In the genomic region with DNA sequence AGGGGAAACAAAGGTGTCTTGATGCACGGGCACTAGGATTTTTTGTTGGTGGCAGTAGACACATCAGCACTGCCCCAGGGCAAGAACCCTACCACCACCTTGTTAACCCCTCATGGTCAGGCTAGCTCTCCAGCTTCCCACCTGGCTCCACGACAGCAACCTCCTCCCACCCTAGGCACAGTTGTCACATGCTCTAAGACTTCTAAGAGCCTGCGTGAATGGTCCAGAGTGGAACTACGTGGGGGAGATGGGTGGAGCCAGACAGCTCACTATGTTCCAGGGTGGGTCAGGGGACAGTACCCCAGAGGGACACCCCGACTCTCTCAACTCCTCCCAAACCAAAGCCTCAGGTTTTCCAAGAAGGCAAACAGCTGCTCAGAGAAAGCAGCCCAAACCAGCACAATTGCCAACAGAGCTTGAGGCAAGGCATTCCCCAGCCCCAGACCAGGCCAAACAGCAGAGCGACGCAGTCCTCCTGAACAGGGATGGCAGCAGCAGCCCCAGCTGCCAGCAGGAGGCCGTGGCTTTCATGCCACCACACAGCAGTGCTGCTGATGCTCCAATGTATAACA, we compare ENCODE assay signal across 26 cellular contexts.
DNase-seq lines count a peak whose midpoint lies in the region; ATAC-seq and TF ChIP-seq lines count a peak whose summit lies in the region.
"Had no signal": no experiment of that assay in that cellular context is flagged by ENCODE, and none has a peak within 500 bp of the region (broad histone marks: within the 10 kb centered on the region; RNA-seq: fewer than 3 reads in every experiment).

No MANE protein-coding gene starts in this region.

- H2AK5ac ChIP-seq in H9 (ENCODE audit: insufficient read length, low read length): no peak overlapping the region

- no peak overlapping the region for H3K27ac Mint-ChIP-seq in MCF 10A (ENCODE audit: low read depth, unreplicated experiment)
- H3K27ac Mint-ChIP-seq in H9: no peak overlapping the region
- H3K27ac Mint-ChIP-seq: CD4-positive, alpha-beta memory T cell; IgD-negative memory B cell had no signal

- DNase-seq in breast epithelium (ENCODE audit: low spot score in 2 of 2) (peak in 1 of 2 donors; percentile 43), MCF 10A (ENCODE audit: unreplicated experiment) (no peak), H9 (peak; percentile 24), foreskin keratinocyte (no peak), testis (peak; percentile 32), AG08396 (ENCODE audit: low spot score) (no peak), H4 (ENCODE audit: low spot score) (no peak)
- DNase-seq: AML-193; C1 segment of cervical spinal cord; CD4-positive, alpha-beta memory T cell; COR-L47; GDM1; HCEC 1CT; NCI-H1092; NCI-H1417 treated with DMSO at 0.1 percent for 48 hours; NCI-H1694 treated with DMSO at 0.1 percent for 48 hours; NCI-H2081; NCI-H2227 treated with DMSO at 0.1 percent for 48 hours; NCI-H526 treated with DMSO at 0.1 percent for 48 hours; PC-9; SJCRH30 had no signal

- POLR2A ChIA-PET in MCF 10A (lab: Yijun Ruan, JAX): no interaction called here

- H3K36me3 Mint-ChIP-seq in MCF 10A (ENCODE audit: insufficient read depth, unreplicated experiment) (no peaks in the 10 kb centered on the region), H9 (ENCODE audit: insufficient read depth in 1 of 3, low read depth in 3 of 3) (no peaks in the 10 kb centered on the region)
- H3K36me3 Mint-ChIP-seq: CD4-positive, alpha-beta memory T cell; IgD-negative memory B cell had no signal

- H3K14ac ChIP-seq in H9 (ENCODE audit: insufficient read depth, low read length): no peak overlapping the region

- H2AFZ ChIP-seq in H9 (ENCODE audit: low read length): no peak overlapping the region
- H2AFZ ChIP-seq: PC-9 had no signal

- no peak overlapping the region for H4K91ac ChIP-seq in H9 (ENCODE audit: insufficient read length, low read depth, low read length)

- no peak overlapping the region for H2BK120ac ChIP-seq in H9 (ENCODE audit: low read depth, low read length, poor library complexity, severe bottlenecking)

- no peaks in the 10 kb centered on the region for H3K23me2 ChIP-seq in H9 (ENCODE audit: insufficient read length, low read depth, low read length, poor library complexity, severe bottlenecking)

- no peak overlapping the region for H3K4me3 Mint-ChIP-seq in MCF 10A (ENCODE audit: unreplicated experiment)
- H3K4me3 Mint-ChIP-seq in H9: no peak overlapping the region
- H3K4me3 Mint-ChIP-seq: CD4-positive, alpha-beta memory T cell; IgD-negative memory B cell had no signal

- H4K20me1 ChIP-seq in H9 (ENCODE audit: control insufficient read depth, insufficient read depth, insufficient read length): no peaks in the 10 kb centered on the region

- no peak overlapping the region for H3K18ac ChIP-seq in H9 (ENCODE audit: insufficient read length, low read depth, low read length)

- no peak overlapping the region for H2BK20ac ChIP-seq in H9 (ENCODE audit: low read depth, low read length, poor library complexity, severe bottlenecking)

- H3K9me3 Mint-ChIP-seq in MCF 10A (ENCODE audit: unreplicated experiment): no peaks in the 10 kb centered on the region
- no peaks in the 10 kb centered on the region for H3K9me3 Mint-ChIP-seq in H9
- H3K9me3 Mint-ChIP-seq: IgD-negative memory B cell had no signal

- no CpG with 5 or more reads among the region's 8 CpGs for WGBS in H9 (ENCODE audit: extremely low coverage, insufficient read length, low lambda C conversion rate)
- 67 to 86% methylated on average over 4 to 8 of the region's 8 CpGs for WGBS in testis, 2 donors

- TF ChIP-seq CTCF in breast epithelium (IDR thresholded peaks at IDR 0.05) (peak in 1 of 3 donors; percentile 19), MCF 10A (IDR thresholded peaks at IDR 0.05; ENCODE audit: unreplicated experiment) (no peak), H9 (conservative IDR thresholded peaks at IDR 0.05) (0 out of 3 replicates have a peak, but pooled peaks have one; percentile 11), foreskin keratinocyte (conservative IDR thresholded peaks at IDR 0.05) (peak; percentile 13), testis (IDR thresholded peaks at IDR 0.05) (no peak)

- BruUV-seq in MCF 10A (replicated peaks; lab: Mats Ljungman, UMichigan): no TSS peak

- no peak overlapping the region for H3K4me2 ChIP-seq in H9 (ENCODE audit: insufficient read depth, insufficient read length, low read length)
- H3K4me2 ChIP-seq: KMS-11, PC-9 had no signal

- H3K4me1 ChIP-seq in breast epithelium (peaks cover 0 to 2% of the 10 kb centered on the region in 2 donors), H9 (ENCODE audit: insufficient read depth, low read length) (no peaks in the 10 kb centered on the region), foreskin keratinocyte (no peaks in the 10 kb centered on the region), testis (peaks cover 27% of the 10 kb centered on the region)
- H3K4me1 ChIP-seq: SJCRH30 had no signal

- H3K27me3 Mint-ChIP-seq in MCF 10A (ENCODE audit: insufficient read depth, unreplicated experiment) (peaks cover 12% of the 10 kb centered on the region), H9 (ENCODE audit: low read depth) (peaks cover 53% of the 10 kb centered on the region)

- H3K27ac ChIP-seq in breast epithelium (peak overlapping the region; percentile 29 to 38), H9 (ENCODE audit: insufficient read length, low read depth, low read length) (no peak overlapping the region), foreskin keratinocyte (no peak overlapping the region), testis (no peak overlapping the region)
- H3K27ac ChIP-seq: HL-60, KMS-11, PC-9, SJCRH30 had no signal

- H3T11ph ChIP-seq in H9 (ENCODE audit: low read length): no peak overlapping the region

- H2BK12ac ChIP-seq in H9 (ENCODE audit: insufficient read length, low read depth, low read length): no peak overlapping the region

- H3K4me3 ChIP-seq in breast epithelium (no peak overlapping the region), testis (no peak overlapping the region)
- H3K4me3 ChIP-seq: PC-9, SJCRH30 had no signal

- H3K79me1 ChIP-seq in H9 (ENCODE audit: insufficient read depth, low read depth, low read length, poor library complexity, severe bottlenecking): no peaks in the 10 kb centered on the region

- H2BK5ac ChIP-seq in H9 (ENCODE audit: insufficient read length, low read length): no peak overlapping the region

- no peak overlapping the region for H2BK15ac ChIP-seq in H9 (ENCODE audit: low read depth, low read length)

- TF ChIP-seq POLR2A in breast epithelium (IDR thresholded peaks at IDR 0.05): no peak
- TF ChIP-seq POLR2A in testis (IDR thresholded peaks at IDR 0.05): no peak

- CTCF ChIA-PET in MCF 10A (lab: Yijun Ruan, JAX): interaction anchor here (0.6 to 12.6 kb wide), 7 partner anchors 10 to 275 kb away, joined by 3 to 774 read pairs (median 100); no protein-coding TSS in a partner anchor

- H3K27me3 ChIP-seq in breast epithelium (no peaks in the 10 kb centered on the region), H9 (ENCODE audit: insufficient read depth, low read length) (no peaks in the 10 kb centered on the region), foreskin keratinocyte (peaks cover 15% of the 10 kb centered on the region), testis (no peaks in the 10 kb centered on the region)

- H3K9me3 ChIP-seq in breast epithelium: no peaks in the 10 kb centered on the region
- no peaks in the 10 kb centered on the region for H3K9me3 ChIP-seq in H9 (ENCODE audit: control insufficient read depth, low read depth, low read length)
- H3K9me3 ChIP-seq in testis: no peaks in the 10 kb centered on the region
- H3K9me3 ChIP-seq: SJCRH30 had no signal

- no peaks in the 10 kb centered on the region for H3K36me3 ChIP-seq in breast epithelium
- no peaks in the 10 kb centered on the region for H3K36me3 ChIP-seq in testis (ENCODE audit: low read depth, missing control alignments)
- H3K36me3 ChIP-seq: SJCRH30 had no signal

- H3K79me2 ChIP-seq in H9 (ENCODE audit: insufficient read depth, low read length): no peaks in the 10 kb centered on the region; the same call in 1 of the 2 replicates

- H3K4ac ChIP-seq in H9 (ENCODE audit: low read depth, low read length): no peak overlapping the region

- H4K8ac ChIP-seq in H9 (replicated peaks; ENCODE audit: insufficient read length, low read depth, low read length): no peak overlapping the region

- no peak overlapping the region for H4K5ac ChIP-seq in H9 (ENCODE audit: insufficient read length, low read depth, low read length)

- H3K23ac ChIP-seq in H9 (ENCODE audit: insufficient read length, low read depth, low read length): no peak overlapping the region

- no peak overlapping the region for H3K9ac ChIP-seq in H9 (ENCODE audit: extremely low read depth, insufficient read length, low read length)
- H3K9ac ChIP-seq: KMS-11 had no signal

- ATAC-seq in foreskin keratinocyte (no peak), HG03460 (IDR thresholded peaks at IDR 0.05; ENCODE audit: unreplicated experiment) (no peak)
- ATAC-seq: Right ventricle myocardium inferior had no signal

- intact Hi-C loops in breast epithelium (cut with DNase I; ENCODE audit: low total_unique reads) (loop anchor here (10.0 kb wide), 1 partner anchor 170 kb away; a partner anchor contains a TSS), MCF 10A (cut with micrococcal nuclease) (no loop called here), testis (cut with DNase I; ENCODE audit: low total_unique reads) (loop anchor here (5.0 to 10.0 kb wide), 2 partner anchors 90 to 178 kb away; no protein-coding TSS in a partner anchor)

- no peak overlapping the region for H3K56ac ChIP-seq in H9 (ENCODE audit: insufficient read length, low read depth, low read length)

- H3K4me1 Mint-ChIP-seq in MCF 10A (ENCODE audit: insufficient read depth, unreplicated experiment) (no peaks in the 10 kb centered on the region), H9 (no peaks in the 10 kb centered on the region)
- H3K4me1 Mint-ChIP-seq: CD4-positive, alpha-beta memory T cell had no signal

Comparison
In these comparisons a context has a peak if more than half of its experiments do, and no peak if none do; other contexts are left out.
1. DNase-seq: peak in H9 (single experiment) and testis (single experiment); none in MCF 10A (single experiment), foreskin keratinocyte (0 of 2), AG08396 (single experiment) and H4 (single experiment).
2. H3K27ac ChIP-seq: peak in breast epithelium (2 of 2); none in H9 (single experiment), foreskin keratinocyte (single experiment) and testis (0 of 2).
3. CTCF ChIP-seq: peak in H9 (single experiment) and foreskin keratinocyte (single experiment); none in MCF 10A (single experiment) and testis (0 of 3).